ENCODE assay signal across 22 cellular contexts in the genomic region with DNA sequence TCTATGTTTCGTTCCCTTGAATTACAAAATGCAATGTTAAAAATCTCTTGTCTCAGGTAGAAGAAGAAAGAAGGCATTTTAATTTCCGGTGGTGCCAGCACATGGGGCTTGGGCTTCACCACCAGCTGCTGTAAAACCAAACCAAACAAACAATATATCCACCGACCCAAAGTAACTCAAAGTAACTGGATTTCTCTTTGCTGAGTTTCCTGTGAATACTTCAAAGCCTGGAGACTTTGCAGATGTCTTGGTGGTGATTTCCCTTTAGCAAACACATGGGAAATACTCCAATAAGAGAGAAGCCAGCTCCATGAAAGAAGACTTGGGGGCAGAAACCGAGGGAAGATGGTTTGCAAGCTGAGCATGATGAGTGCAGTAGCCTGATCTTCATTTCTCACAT.
DNase-seq lines count a peak whose midpoint lies in the region; ATAC-seq and TF ChIP-seq lines count a peak whose summit lies in the region.
"Had no signal": no experiment of that assay in that cellular context is flagged by ENCODE, and none has a peak within 500 bp of the region (broad histone marks: within the 10 kb centered on the region; RNA-seq: fewer than 3 reads in every experiment).

No MANE protein-coding gene starts in this region.

- no peaks in the 10 kb centered on the region for H3K27me3 Mint-ChIP-seq in activated naive CD4-positive, alpha-beta T cell treated with anti-CD3 and anti-CD28 coated beads for 36 hours (ENCODE audit: low read depth)
- H3K27me3 Mint-ChIP-seq in CD8-positive, alpha-beta T cell (ENCODE audit: low read depth): no peaks in the 10 kb centered on the region
- H3K27me3 Mint-ChIP-seq in T-helper 17 cell: no peaks in the 10 kb centered on the region
- no peaks in the 10 kb centered on the region for H3K27me3 Mint-ChIP-seq in naive thymus-derived CD8-positive, alpha-beta T cell
- H3K27me3 Mint-ChIP-seq: CD8-positive, alpha-beta memory T cell had no signal

- H3K9me3 Mint-ChIP-seq in activated naive CD4-positive, alpha-beta T cell treated with anti-CD3 and anti-CD28 coated beads for 36 hours: peaks cover 11% of the 10 kb centered on the region
- H3K9me3 Mint-ChIP-seq in CD8-positive, alpha-beta T cell: peaks cover 9% of the 10 kb centered on the region
- peaks cover 3 to 15% (median 12%) of the 10 kb centered on the region in 9 donors for H3K9me3 Mint-ChIP-seq in naive thymus-derived CD8-positive, alpha-beta T cell

- no peak overlapping the region for H3K4me3 Mint-ChIP-seq in activated naive CD4-positive, alpha-beta T cell treated with anti-CD3 and anti-CD28 coated beads for 36 hours
- H3K4me3 Mint-ChIP-seq in CD8-positive, alpha-beta T cell: no peak overlapping the region
- H3K4me3 Mint-ChIP-seq in T-helper 17 cell: no peak overlapping the region
- H3K4me3 Mint-ChIP-seq in naive thymus-derived CD8-positive, alpha-beta T cell: peak overlapping the region in 6 of 10 donors; percentile 5 to 52 (median 20)
- H3K4me3 Mint-ChIP-seq: CD8-positive, alpha-beta memory T cell had no signal

- H3K27me3 ChIP-seq in CD8-positive, alpha-beta T cell (ENCODE audit: insufficient read depth, low read length): no peaks in the 10 kb centered on the region
- H3K27me3 ChIP-seq: BLaER1 treated with 17β-estradiol and CSF1 and Interleukin-3, amounts not matched to agents 10 nM and 100 nM had no signal

- H3K36me3 ChIP-seq in CD8-positive, alpha-beta T cell (ENCODE audit: insufficient read depth, low read length): no peaks in the 10 kb centered on the region
- H3K36me3 ChIP-seq: BLaER1 treated with 17β-estradiol and CSF1 and Interleukin-3, amounts not matched to agents 10 nM and 100 nM had no signal

- intact Hi-C loops in activated naive CD4-positive, alpha-beta T cell treated with anti-CD3 and anti-CD28 coated beads for 36 hours (cut with micrococcal nuclease): no loop called here
- intact Hi-C loops in CD8-positive, alpha-beta T cell (cut with DNase I, micrococcal nuclease): no loop called here

- peaks cover 13% of the 10 kb centered on the region for H3K36me3 Mint-ChIP-seq in activated naive CD4-positive, alpha-beta T cell treated with anti-CD3 and anti-CD28 coated beads for 36 hours (ENCODE audit: low read depth)
- peaks cover 44% of the 10 kb centered on the region for H3K36me3 Mint-ChIP-seq in CD8-positive, alpha-beta T cell
- peaks cover 10% of the 10 kb centered on the region for H3K36me3 Mint-ChIP-seq in T-helper 17 cell (ENCODE audit: low read depth)
- H3K36me3 Mint-ChIP-seq in naive thymus-derived CD8-positive, alpha-beta T cell: peaks cover 13 to 23% (median 16%) of the 10 kb centered on the region in 3 donors

- no peak for ATAC-seq in CD8-positive, alpha-beta T cell
- ATAC-seq in T-helper 17 cell (peak; percentile 50), HG03045 (IDR thresholded peaks at IDR 0.05; ENCODE audit: unreplicated experiment) (no peak)
- ATAC-seq in naive thymus-derived CD8-positive, alpha-beta T cell: peak; percentile 54 to 74
- ATAC-seq: HepG2, K562, PC-3 had no signal

- no peaks in the 10 kb centered on the region for H3K9me3 ChIP-seq in CD8-positive, alpha-beta T cell (ENCODE audit: low read length)
- H3K9me3 ChIP-seq in T-helper 17 cell (ENCODE audit: control insufficient read depth, low read length, poor library complexity, severe bottlenecking): no peaks in the 10 kb centered on the region
- H3K9me3 ChIP-seq: SK-N-SH had no signal

- H3K4me3 ChIP-seq in CD8-positive, alpha-beta T cell (ENCODE audit: low read depth, low read length): no peak overlapping the region
- H3K4me3 ChIP-seq: BLaER1 treated with 17β-estradiol and CSF1 and Interleukin-3, amounts not matched to agents 10 nM and 100 nM; K562 had no signal

- no peak for TF ChIP-seq CTCF in CD8-positive, alpha-beta T cell (IDR thresholded peaks at IDR 0.05)

- H3K4me1 Mint-ChIP-seq in activated naive CD4-positive, alpha-beta T cell treated with anti-CD3 and anti-CD28 coated beads for 36 hours (ENCODE audit: low read depth): peaks cover 23% of the 10 kb centered on the region
- H3K4me1 Mint-ChIP-seq in CD8-positive, alpha-beta T cell (ENCODE audit: low read depth): peaks cover 31% of the 10 kb centered on the region
- peaks cover 14% of the 10 kb centered on the region for H3K4me1 Mint-ChIP-seq in T-helper 17 cell
- peaks cover 15 to 48% (median 36%) of the 10 kb centered on the region in 4 donors for H3K4me1 Mint-ChIP-seq in naive thymus-derived CD8-positive, alpha-beta T cell

- H3K4me1 ChIP-seq in CD8-positive, alpha-beta T cell (ENCODE audit: insufficient read depth, low read length): peaks cover 28% of the 10 kb centered on the region
- H3K4me1 ChIP-seq: BLaER1 treated with 17β-estradiol and CSF1 and Interleukin-3, amounts not matched to agents 10 nM and 100 nM had no signal

- peak; percentile 23 for DNase-seq in activated naive CD4-positive, alpha-beta T cell treated with anti-CD3 and anti-CD28 coated beads for 36 hours
- DNase-seq in activated naive CD4-positive, alpha-beta T cell treated with anti-CD3 and anti-CD28 coated beads, Interleukin-2, amount 50 U/mL, for 16 hours: no peak
- DNase-seq in CD8-positive, alpha-beta T cell: no peak
- no peak for DNase-seq in T-helper 17 cell
- peak in 4 of 10 donors; percentile 3 to 67 (median 22) for DNase-seq in naive thymus-derived CD8-positive, alpha-beta T cell
- no peak for DNase-seq in DMS 273 (lab: John Stamatoyannopoulos, UW; ENCODE audit: unreplicated experiment)
- DNase-seq: AML-193, DMS79 treated with DMSO at 0.1 percent for 48 hours, Kasumi-1, NCI-H1105 treated with DMSO at 0.1 percent for 48 hours, NCI-H146, NCI-H1930, NCI-H2107, NCI-H524 treated with DMSO at 0.1 percent for 48 hours, NCI-H774, PC-3, SK-N-SH had no signal

- H3K27ac Mint-ChIP-seq in activated naive CD4-positive, alpha-beta T cell treated with anti-CD3 and anti-CD28 coated beads for 36 hours: no peak overlapping the region
- peak overlapping the region; percentile 24 for H3K27ac Mint-ChIP-seq in CD8-positive, alpha-beta T cell
- H3K27ac Mint-ChIP-seq in T-helper 17 cell: peak overlapping the region; percentile 29
- peak overlapping the region; percentile 2 to 63 (median 34) for H3K27ac Mint-ChIP-seq in naive thymus-derived CD8-positive, alpha-beta T cell

- CTCF ChIA-PET in activated naive CD4-positive, alpha-beta T cell treated with anti-CD3 and anti-CD28 coated beads for 36 hours (lab: Charles Lee): interaction anchor here (0.6 to 1.4 kb wide), 2 partner anchors 17 to 1041 kb away, joined by 3 read pairs; no protein-coding TSS in a partner anchor
- CTCF ChIA-PET in CD8-positive, alpha-beta T cell (lab: Charles Lee): interaction anchor here (0.6 to 1.0 kb wide), 2 partner anchors 19 to 1160 kb away, joined by 3 to 4 read pairs; no protein-coding TSS in a partner anchor

- POLR2A ChIA-PET in CD8-positive, alpha-beta T cell (lab: Charles Lee): no interaction called here
- POLR2A ChIA-PET in naive thymus-derived CD8-positive, alpha-beta T cell (lab: Charles Lee): no interaction called here

- no peak overlapping the region for H3K27ac ChIP-seq in CD8-positive, alpha-beta T cell (ENCODE audit: low read depth, low read length)
- H3K27ac ChIP-seq: BLaER1 treated with 17β-estradiol and CSF1 and Interleukin-3, amounts not matched to agents 10 nM and 100 nM had no signal

Comparison
In these comparisons a context has a peak if more than half of its experiments do, and no peak if none do; other contexts are left out.
1. H3K4me3 Mint-ChIP-seq: peak in naive thymus-derived CD8-positive, alpha-beta T cell (6 of 10); none in activated naive CD4-positive, alpha-beta T cell treated with anti-CD3 and anti-CD28 coated beads for 36 hours (single experiment), CD8-positive, alpha-beta T cell (single experiment) and T-helper 17 cell (single experiment).
2. ATAC-seq: peak in T-helper 17 cell (single experiment) and naive thymus-derived CD8-positive, alpha-beta T cell (2 of 2); none in CD8-positive, alpha-beta T cell (single experiment) and HG03045 (single experiment).